Comparison of ENCODE assay signal across 8 cellular contexts in the genomic region with DNA sequence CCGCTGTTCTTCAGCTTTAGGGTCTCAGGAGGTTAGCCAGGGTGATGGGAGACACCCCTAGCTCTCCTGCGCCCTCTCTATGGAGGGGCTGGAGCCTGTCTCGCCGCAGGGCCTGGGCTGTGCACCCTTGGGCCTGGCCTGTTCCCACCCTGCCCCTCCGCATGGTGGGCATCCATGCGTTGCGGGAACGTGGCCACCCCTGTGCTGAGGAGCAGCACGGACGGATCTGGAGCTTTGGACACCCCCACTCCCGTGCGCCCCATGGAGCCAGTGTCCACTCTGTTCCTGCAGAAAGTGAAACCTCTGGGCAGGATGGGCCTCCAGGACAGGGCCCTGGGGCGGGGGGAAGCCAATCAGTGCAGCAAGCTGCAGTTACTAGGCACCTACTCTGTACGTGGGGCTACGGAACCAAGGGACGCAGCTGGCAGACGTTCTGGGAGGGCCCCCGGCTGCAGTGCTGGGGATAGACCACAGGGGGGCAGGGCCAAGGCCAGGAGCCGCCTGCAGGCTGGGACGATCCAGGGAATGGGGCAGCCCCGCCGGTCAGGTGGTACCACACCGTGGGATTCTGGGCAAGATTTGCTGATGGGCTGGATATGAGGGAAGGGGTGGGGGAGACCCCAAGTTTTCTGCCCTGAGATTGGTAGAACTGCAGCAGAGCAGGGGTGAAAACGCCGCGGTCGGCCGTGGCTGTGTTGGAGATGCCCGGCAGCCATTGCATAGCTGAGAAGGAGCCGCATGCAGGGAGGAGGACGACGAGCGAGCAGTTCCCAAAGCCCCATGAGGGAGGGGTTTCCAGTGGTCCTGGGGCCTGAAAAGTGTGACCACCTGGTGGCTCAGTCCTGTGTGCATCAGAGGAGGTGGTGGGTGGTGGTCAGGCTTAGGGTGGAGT. TPM values are rescaled to one million over a fixed set of nuclear protein-coding genes. Genes with fewer than 3 reads are reported as not detected.
DNase-seq lines count a peak whose midpoint lies in the region; ATAC-seq and TF ChIP-seq lines count a peak whose summit lies in the region.

No MANE protein-coding gene starts in this region.

- H3K9ac ChIP-seq in Karpas-422 (ENCODE audit: low read length) (no peak overlapping the region), neuronal stem cell (ENCODE audit: low read depth, low read length, poor library complexity) (peak overlapping the region; percentile 73)

- H2AK5ac ChIP-seq in neuronal stem cell (ENCODE audit: low read depth, low read length) = peak overlapping the region; percentile 82

- H3K23ac ChIP-seq in neuronal stem cell (ENCODE audit: low read depth, low read length, poor library complexity) = peak overlapping the region; percentile 60

- peak overlapping the region; percentile 86 for H2BK15ac ChIP-seq in neuronal stem cell (ENCODE audit: low read length)

- TF ChIP-seq CTCF in fibroblast of mammary gland (conservative IDR thresholded peaks at IDR 0.05; ENCODE audit: control insufficient read depth, insufficient read depth, low read depth, low read length) = peak; percentile 62

- peak overlapping the region; percentile 21 for H2BK5ac ChIP-seq in neuronal stem cell (ENCODE audit: low read length)

- H2AFZ ChIP-seq in Karpas-422 (ENCODE audit: low read length) (no peak overlapping the region), neuronal stem cell (ENCODE audit: low read length) (peak overlapping the region; percentile 81)

- WGBS in neuronal stem cell (ENCODE audit: extremely low coverage in 2 of 2, insufficient read length in 2 of 2, insufficient replicate concordance in 1 of 2), 2 donors = no CpG with 5 or more reads among the region's 33 CpGs

- ATAC-seq in HG03045 (IDR thresholded peaks at IDR 0.05; ENCODE audit: unreplicated experiment) = no peak

- no peaks in the 10 kb centered on the region for H3K9me2 ChIP-seq in Karpas-422 (replicated peaks; ENCODE audit: insufficient read depth, low read length)

- no peaks in the 10 kb centered on the region for H3K4me1 ChIP-seq in Karpas-422 (ENCODE audit: low read length)
- peaks cover 5% of the 10 kb centered on the region in 2 donors for H3K4me1 ChIP-seq in neuronal stem cell (ENCODE audit: control insufficient read depth in 2 of 2, insufficient read depth in 1 of 2, low read depth in 1 of 2, low read length in 2 of 2)

- H3K79me1 ChIP-seq in neuronal stem cell (ENCODE audit: low read depth, low read length) = peaks cover 3% of the 10 kb centered on the region

- H2BK12ac ChIP-seq in neuronal stem cell (ENCODE audit: low read length) = peak overlapping the region; percentile 97

- H3K14ac ChIP-seq in neuronal stem cell (ENCODE audit: low read length) = peak overlapping the region; percentile 32

- peak overlapping the region; percentile 24 for H2BK120ac ChIP-seq in neuronal stem cell (ENCODE audit: low read depth, low read length)

- H3K9me3 ChIP-seq in Karpas-422 (ENCODE audit: low read length) (no peaks in the 10 kb centered on the region), neuronal stem cell (replicated peaks in 1 of 2; ENCODE audit: control insufficient read depth in 2 of 2, insufficient read depth in 1 of 2, low read depth in 1 of 2, low read length in 2 of 2) (no peaks in the 10 kb centered on the region)

- H3K36me3 ChIP-seq in Karpas-422 (ENCODE audit: insufficient read depth, low read length) = no peaks in the 10 kb centered on the region
- H3K36me3 ChIP-seq in neuronal stem cell (replicated peaks in 1 of 2; ENCODE audit: control insufficient read depth in 2 of 2, insufficient read depth in 2 of 2, low read length in 2 of 2) = no peaks in the 10 kb centered on the region

- H3K4me3 ChIP-seq in Karpas-422 (ENCODE audit: low read length) = no peak overlapping the region
- H3K4me3 ChIP-seq in fibroblast of mammary gland (ENCODE audit: control insufficient read depth, low read depth, low read length) = no peak overlapping the region
- H3K4me3 ChIP-seq in neuronal stem cell (ENCODE audit: low read length in 2 of 2) = no peak overlapping the region

- H4K20me1 ChIP-seq in Karpas-422 (ENCODE audit: insufficient read depth, low read depth, low read length) = no peaks in the 10 kb centered on the region

- H3K27me3 ChIP-seq in Karpas-422 (ENCODE audit: low read length) = no peaks in the 10 kb centered on the region
- peaks cover 0 to 60% (median 3%) of the 10 kb centered on the region in 3 experiments for H3K27me3 ChIP-seq in neuronal stem cell (ENCODE audit: control insufficient read depth in 3 of 3, insufficient read depth in 3 of 3, low read depth in 1 of 3, low read length in 3 of 3)

- peak overlapping the region; percentile 12 for H4K91ac ChIP-seq in neuronal stem cell (ENCODE audit: low read depth, low read length, poor library complexity)

- no peak overlapping the region for H4K8ac ChIP-seq in neuronal stem cell (ENCODE audit: low read depth, low read length)

- no peaks in the 10 kb centered on the region for H3K79me2 ChIP-seq in Karpas-422 (ENCODE audit: low read length)

- DNase-seq in Daoy (ENCODE audit: low read depth) (peak; percentile 59), Karpas-422 (peak; percentile 81), fibroblast of mammary gland (ENCODE audit: low read depth) (peak; percentile 12), neuronal stem cell (ENCODE audit: low spot score) (peak; percentile 49), amniotic stem cell (lab: John Stamatoyannopoulos, UW) (no peak), middle frontal gyrus (ENCODE audit: extremely low spot score, low spot score) (no peak)
- peak; percentile 33 for DNase-seq in activated CD8-positive, alpha-beta memory T cell treated with anti-CD3 and anti-CD28 coated beads, Interleukin-2, amount 50 U/mL, for 4 hours

- H3K18ac ChIP-seq in neuronal stem cell (ENCODE audit: low read length) = peak overlapping the region; percentile 93

- H3K27ac ChIP-seq in Karpas-422 (ENCODE audit: low read length) (no peak overlapping the region), neuronal stem cell (replicated peaks; ENCODE audit: low read length) (no peak overlapping the region)

- H3K4ac ChIP-seq in neuronal stem cell (ENCODE audit: low read length) = peak overlapping the region; percentile 17

- H3K4me2 ChIP-seq in Karpas-422 (ENCODE audit: low read depth, low read length, poor library complexity, severe bottlenecking) = no peak overlapping the region
- H3K4me2 ChIP-seq in neuronal stem cell (ENCODE audit: insufficient read depth, low read length, poor library complexity, severe bottlenecking) = peak overlapping the region; percentile 43

RNA-seq across cellular contexts. Expression of a gene that starts 43.3 kb away (rescaled TPM):
- 0.89 and 2.5 TPM in 2 replicates for total RNA-seq in Daoy (2014; rRNA removed; shearing (Covaris generic))
- 0.52 and 0.94 TPM in 2 replicates for total RNA-seq in Karpas-422 (2014; rRNA removed; shearing (Covaris generic); ENCODE audit: low replicate concordance)
- polyA plus RNA-seq in neuronal stem cell (2013, experiment 1 of 2) = 0.18 TPM
- polyA plus RNA-seq in neuronal stem cell (2013, experiment 2 of 2) = 0.19 TPM

RNA-seq across cellular contexts. Expression of a gene that starts 45.7 kb away (rescaled TPM):
- 17.4 and 33.9 TPM in 2 replicates for total RNA-seq in Daoy (2014; rRNA removed; shearing (Covaris generic))
- total RNA-seq in Karpas-422 (2014; rRNA removed; shearing (Covaris generic); ENCODE audit: low replicate concordance) = 37.2 and 46.7 TPM in 2 replicates
- polyA plus RNA-seq in neuronal stem cell (2013, experiment 1 of 2) = 24.6 TPM
- 25.7 TPM for polyA plus RNA-seq in neuronal stem cell (2013, experiment 2 of 2)

RNA-seq across cellular contexts. Expression of a gene that starts 56.7 kb away (rescaled TPM):
- total RNA-seq in Daoy (2014; rRNA removed; shearing (Covaris generic)) = not detected in 2 replicates
- total RNA-seq in Karpas-422 (2014; rRNA removed; shearing (Covaris generic); ENCODE audit: low replicate concordance) = not detected in 2 replicates
- not detected for polyA plus RNA-seq in neuronal stem cell (2013, experiment 1 of 2)
- not detected for polyA plus RNA-seq in neuronal stem cell (2013, experiment 2 of 2)

Comparison
In these comparisons a context has a peak if more than half of its experiments do, and no peak if none do; other contexts are left out.
1. DNase-seq: peak in Daoy (single experiment), Karpas-422 (single experiment), activated CD8-positive, alpha-beta memory T cell treated with anti-CD3 and anti-CD28 coated beads, Interleukin-2, amount 50 U/mL, for 4 hours (single experiment), fibroblast of mammary gland (single experiment) and neuronal stem cell (single experiment); none in amniotic stem cell (single experiment) and middle frontal gyrus (single experiment).